1 cellular context compared by ENCODE assay signal in genomic region chr1:15171271-15171908, GRCh38.
TF ChIP-seq lines count a peak whose summit lies in the region.

No MANE protein-coding gene starts in this region.

TF ChIP-seq in IMR-90, 13 proteins besides CTCF, POLR2A, EP300 and RAD21:
- TF ChIP-seq BHLHE40 (IDR thresholded peaks at IDR 0.05; ENCODE audit: low read depth, low read length) (no peak), CHD1 (IDR thresholded peaks at IDR 0.05; ENCODE audit: low read depth, low read length) (no peak), NFE2L2 (IDR thresholded peaks at IDR 0.05; ENCODE audit: low read depth, low read length) (no peak), RCOR1 (IDR thresholded peaks at IDR 0.05; ENCODE audit: insufficient replicate concordance, low read length) (no peak), FOS (IDR thresholded peaks at IDR 0.05; ENCODE audit: low read depth, low read length) (no peak), MAZ (IDR thresholded peaks at IDR 0.05; ENCODE audit: borderline replicate concordance, low read depth, low read length) (no peak), MXI1 (IDR thresholded peaks at IDR 0.05; ENCODE audit: borderline replicate concordance, low read depth, low read length) (no peak), MAFK (IDR thresholded peaks at IDR 0.05; ENCODE audit: low read depth, low read length) (no peak), RFX5 (IDR thresholded peaks at IDR 0.05; ENCODE audit: low read depth, low read length) (no peak), SMC3 (IDR thresholded peaks at IDR 0.05; ENCODE audit: low read depth, low read length) (no peak), CEBPB (IDR thresholded peaks at IDR 0.05; ENCODE audit: low read depth, low read length) (no peak)
- TF ChIP-seq, protein P1, sequence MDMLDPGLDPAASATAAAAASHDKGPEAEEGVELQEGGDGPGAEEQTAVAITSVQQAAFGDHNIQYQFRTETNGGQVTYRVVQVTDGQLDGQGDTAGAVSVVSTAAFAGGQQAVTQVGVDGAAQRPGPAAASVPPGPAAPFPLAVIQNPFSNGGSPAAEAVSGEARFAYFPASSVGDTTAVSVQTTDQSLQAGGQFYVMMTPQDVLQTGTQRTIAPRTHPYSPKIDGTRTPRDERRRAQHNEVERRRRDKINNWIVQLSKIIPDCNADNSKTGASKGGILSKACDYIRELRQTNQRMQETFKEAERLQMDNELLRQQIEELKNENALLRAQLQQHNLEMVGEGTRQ (IDR thresholded peaks at IDR 0.05; ENCODE audit: low read depth, low read length) = no peak
- TF ChIP-seq, protein P2, sequence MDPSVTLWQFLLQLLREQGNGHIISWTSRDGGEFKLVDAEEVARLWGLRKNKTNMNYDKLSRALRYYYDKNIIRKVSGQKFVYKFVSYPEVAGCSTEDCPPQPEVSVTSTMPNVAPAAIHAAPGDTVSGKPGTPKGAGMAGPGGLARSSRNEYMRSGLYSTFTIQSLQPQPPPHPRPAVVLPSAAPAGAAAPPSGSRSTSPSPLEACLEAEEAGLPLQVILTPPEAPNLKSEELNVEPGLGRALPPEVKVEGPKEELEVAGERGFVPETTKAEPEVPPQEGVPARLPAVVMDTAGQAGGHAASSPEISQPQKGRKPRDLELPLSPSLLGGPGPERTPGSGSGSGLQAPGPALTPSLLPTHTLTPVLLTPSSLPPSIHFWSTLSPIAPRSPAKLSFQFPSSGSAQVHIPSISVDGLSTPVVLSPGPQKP (IDR thresholded peaks at IDR 0.05; ENCODE audit: borderline replicate concordance, low read depth, low read length) = no peak
TF ChIP-seq in IMR-90: peak in this region for 0.
